8 cellular contexts compared by ENCODE assay signal in the genomic region with DNA sequence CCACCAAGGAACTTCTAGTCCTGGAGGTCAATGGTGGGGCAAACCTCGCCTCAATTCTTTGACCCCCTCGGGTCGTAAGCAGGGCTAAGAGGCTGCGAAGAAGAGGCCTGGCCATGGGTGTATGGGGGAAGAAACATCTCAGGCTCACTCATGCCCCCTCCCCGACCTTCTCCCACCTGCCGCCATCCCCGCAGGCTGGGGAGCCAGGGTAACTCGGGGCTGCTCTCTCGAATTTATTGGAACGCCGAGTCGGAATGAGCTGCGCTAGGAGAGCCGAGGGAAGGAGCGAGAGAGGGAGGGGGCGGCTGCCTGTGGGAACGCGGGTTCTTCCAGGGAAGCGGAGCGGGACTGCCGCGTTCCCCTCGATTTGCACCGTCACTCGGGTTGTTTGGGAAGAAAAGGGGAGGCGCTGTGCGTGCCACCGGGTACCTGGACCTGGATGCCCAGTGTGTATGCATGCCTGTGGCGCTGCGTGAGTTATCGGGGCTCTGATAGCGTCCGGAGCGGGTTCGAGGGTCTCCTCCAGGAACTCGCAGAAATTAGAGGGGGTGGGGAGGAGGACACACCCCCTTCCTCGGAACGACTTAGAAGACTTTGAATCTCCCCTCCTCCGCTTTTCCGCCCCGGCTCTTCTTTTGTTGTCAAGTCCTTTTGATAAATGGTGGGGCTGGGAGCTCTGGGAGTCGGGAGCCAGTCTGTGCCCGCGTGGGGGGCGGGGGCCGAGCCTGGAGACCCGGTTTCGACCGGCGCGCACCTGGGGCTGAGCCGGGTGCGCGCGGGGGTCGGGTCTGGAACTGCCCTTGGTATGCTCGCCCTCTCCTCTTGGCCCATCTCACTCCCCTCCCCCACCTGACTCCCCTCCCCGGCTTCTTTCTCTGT. TPM values are rescaled to one million over a fixed set of nuclear protein-coding genes. Genes with fewer than 3 reads are reported as not detected.
DNase-seq lines count a peak whose midpoint lies in the region; ATAC-seq and TF ChIP-seq lines count a peak whose summit lies in the region.

No MANE protein-coding gene starts in this region.

- ATAC-seq in CD8-positive, alpha-beta T cell, result no peak
- ATAC-seq in gastroesophageal sphincter, result no peak
- no peak for ATAC-seq in activated CD4-positive, CD25-positive, alpha-beta regulatory T cell treated with anti-CD3 and anti-CD28 coated beads, Interleukin-2, amount 50 U/mL, for 24 hours
- ATAC-seq in HG03521 (IDR thresholded peaks at IDR 0.05; ENCODE audit: unreplicated experiment), result no peak

- POLR2A ChIA-PET in CD8-positive, alpha-beta T cell (lab: Charles Lee), result no interaction called here

- intact Hi-C loops in CD8-positive, alpha-beta T cell (cut with DNase I, micrococcal nuclease), result loop anchor here in 1 of 2 experiments (5.0 kb wide), 1 partner anchor 634 kb away; no protein-coding TSS in a partner anchor
- intact Hi-C loops in ovary (cut with DNase I), result loop anchor here (2.0 to 10.0 kb wide), 11 partner anchors 65 to 1611 kb away; no protein-coding TSS in a partner anchor

- no peak for TF ChIP-seq CTCF in CD8-positive, alpha-beta T cell (IDR thresholded peaks at IDR 0.05)
- TF ChIP-seq CTCF in WERI-Rb-1 (IDR thresholded peaks at IDR 0.05; ENCODE audit: low read depth, low read length), result no peak
- no peak for TF ChIP-seq CTCF in gastroesophageal sphincter (IDR thresholded peaks at IDR 0.05)
- no peak for TF ChIP-seq CTCF in ovary (IDR thresholded peaks at IDR 0.05)

- no peaks in the 10 kb centered on the region for H3K36me3 Mint-ChIP-seq in CD8-positive, alpha-beta T cell

- TF ChIP-seq EP300 in gastroesophageal sphincter (IDR thresholded peaks at IDR 0.05), result no peak
- no peak for TF ChIP-seq EP300 in ovary (IDR thresholded peaks at IDR 0.05)

- no peak overlapping the region for H3K27ac Mint-ChIP-seq in CD8-positive, alpha-beta T cell

- CTCF ChIA-PET in CD8-positive, alpha-beta T cell (lab: Charles Lee), result no interaction called here

- H3K36me3 ChIP-seq in CD8-positive, alpha-beta T cell (ENCODE audit: insufficient read depth, low read length), result no peaks in the 10 kb centered on the region
- H3K36me3 ChIP-seq in WERI-Rb-1, result peaks cover 14% of the 10 kb centered on the region
- H3K36me3 ChIP-seq in gastroesophageal sphincter, result peaks cover 0 to 16% of the 10 kb centered on the region in 2 donors
- no peaks in the 10 kb centered on the region for H3K36me3 ChIP-seq in ovary

- H3K4me1 ChIP-seq in CD8-positive, alpha-beta T cell (ENCODE audit: insufficient read depth, low read length), result peaks cover 25% of the 10 kb centered on the region
- H3K4me1 ChIP-seq in gastroesophageal sphincter, result peaks cover 0 to 56% (median 4%) of the 10 kb centered on the region in 3 donors
- peaks cover 4% of the 10 kb centered on the region for H3K4me1 ChIP-seq in ovary (ENCODE audit: insufficient read depth)

- peak overlapping the region; percentile 78 for H3K4me3 Mint-ChIP-seq in CD8-positive, alpha-beta T cell

- TF ChIP-seq POLR2A in gastroesophageal sphincter (IDR thresholded peaks at IDR 0.05) (peak; percentile 10 to 22), ovary (IDR thresholded peaks at IDR 0.05) (no peak)

- peaks cover 53% of the 10 kb centered on the region for H3K27me3 Mint-ChIP-seq in CD8-positive, alpha-beta T cell (ENCODE audit: low read depth)

- no peaks in the 10 kb centered on the region for H3K9me3 ChIP-seq in CD8-positive, alpha-beta T cell (ENCODE audit: low read length)
- H3K9me3 ChIP-seq in WERI-Rb-1 (ENCODE audit: severe bottlenecking), result no peaks in the 10 kb centered on the region
- no peaks in the 10 kb centered on the region for H3K9me3 ChIP-seq in gastroesophageal sphincter
- H3K9me3 ChIP-seq in ovary, result no peaks in the 10 kb centered on the region

- H3K9me3 Mint-ChIP-seq in CD8-positive, alpha-beta T cell, result no peaks in the 10 kb centered on the region

- DNase-seq in CD8-positive, alpha-beta T cell, result no peak
- DNase-seq in HK-2 (ENCODE audit: unreplicated experiment) (peak; percentile 63), WERI-Rb-1 (peak; percentile 57), ovary (peak; percentile 69 to 77 (median 76))
- DNase-seq in NK-92 treated with Interleukin-12 subunit alpha and Interleukin-12 subunit beta, amount 100 ng/mL, for 24 hours (lab: John Stamatoyannopoulos, UW), result no peak

- WGBS in gastroesophageal sphincter (ENCODE audit: low coverage in 1 of 2), 2 donors, result 1 to 2% methylated on average over 8 to 19 of the region's 58 CpGs
- WGBS in ovary, 3 donors, result 0 to 1% (median 1%) methylated on average over 57 to 58 of the region's 58 CpGs

- H3K27me3 ChIP-seq in CD8-positive, alpha-beta T cell (ENCODE audit: insufficient read depth, low read length), result peaks cover 17% of the 10 kb centered on the region
- H3K27me3 ChIP-seq in WERI-Rb-1 (ENCODE audit: insufficient read depth, low read depth, severe bottlenecking) (no peaks in the 10 kb centered on the region), gastroesophageal sphincter (no peaks in the 10 kb centered on the region), ovary (no peaks in the 10 kb centered on the region)

- no peak overlapping the region for H3K4me3 ChIP-seq in CD8-positive, alpha-beta T cell (ENCODE audit: low read depth, low read length)
- H3K4me3 ChIP-seq in WERI-Rb-1 (ENCODE audit: low read depth, low read length), result peak overlapping the region; percentile 98
- peak overlapping the region; percentile 62 to 100 for H3K4me3 ChIP-seq in gastroesophageal sphincter
- peak overlapping the region; percentile 93 for H3K4me3 ChIP-seq in ovary

- H3K4me1 Mint-ChIP-seq in CD8-positive, alpha-beta T cell (ENCODE audit: low read depth), result peaks cover 36% of the 10 kb centered on the region

- no peak overlapping the region for H3K27ac ChIP-seq in CD8-positive, alpha-beta T cell (ENCODE audit: low read depth, low read length)
- peak overlapping the region; percentile 95 for H3K27ac ChIP-seq in WERI-Rb-1
- peak overlapping the region; percentile 97 to 100 (median 100) for H3K27ac ChIP-seq in gastroesophageal sphincter
- H3K27ac ChIP-seq in ovary, result peak overlapping the region; percentile 98

RNA-seq across cellular contexts. Expression of a gene that starts 1.8 kb away (rescaled TPM):
- total RNA-seq in CD8-positive, alpha-beta T cell, result not detected
- 10 to 100 TPM; 27.3 to 83.7 (median 43.4) TPM for total RNA-seq in gastroesophageal sphincter
- total RNA-seq in ovary, result 100 to 1,000 TPM in 3 of 7 donors, 10 to 100 TPM in 4; 33.4 to 221 (median 82.2) TPM
- 10 to 100 TPM; 21.1 to 86.1 TPM for polyA plus RNA-seq in ovary

RNA-seq across cellular contexts. Expression of a gene that starts 28.0 kb away (rescaled TPM):
- total RNA-seq in CD8-positive, alpha-beta T cell, result not detected
- total RNA-seq in gastroesophageal sphincter (10 to 100 TPM in 1 of 4 donors, 1 to 10 TPM in 3; 7.3 to 20.1 (median 8.4) TPM), ovary (10 to 100 TPM; 14.8 to 30.7 (median 22.9) TPM)
- 10 to 100 TPM; 20.6 to 25.9 TPM for polyA plus RNA-seq in ovary

Comparison
In these comparisons a context has a peak if more than half of its experiments do, and no peak if none do; other contexts are left out.
1. DNase-seq: peak in HK-2 (single experiment), WERI-Rb-1 (single experiment) and ovary (5 of 5); none in CD8-positive, alpha-beta T cell (0 of 7) and NK-92 treated with Interleukin-12 subunit alpha and Interleukin-12 subunit beta, amount 100 ng/mL, for 24 hours (single experiment).
2. RNA of a gene that starts 1.8 kb away (total RNA-seq): 33.4 to 221 TPM in ovary and 27.3 to 83.7 TPM in gastroesophageal sphincter; not detected in CD8-positive, alpha-beta T cell; every median in the first group is over 10 times any median in the second.
3. RNA of a gene that starts 28.0 kb away (total RNA-seq): 14.8 to 30.7 TPM in ovary and 7.3 to 20.1 TPM in gastroesophageal sphincter; not detected in CD8-positive, alpha-beta T cell; every median in the first group is over 4 times any median in the second.